ENCODE assay signal across 13 cellular contexts in genomic region chr7:76428868-76429805, GRCh38. TPM values are rescaled to one million over a fixed set of nuclear protein-coding genes. Genes with fewer than 3 reads are reported as not detected.
A peak's percentile ranks its signal among the peaks of the same experiment; 100 is the strongest.
DNase-seq lines count a peak whose midpoint lies in the region; TF ChIP-seq lines count a peak whose summit lies in the region.
"Had no signal": no experiment of that assay in that cellular context is flagged by ENCODE, and none has a peak within 500 bp of the region (broad histone marks: within the 10 kb centered on the region; RNA-seq: fewer than 3 reads in every experiment).

No MANE protein-coding gene starts in this region.

- TF ChIP-seq POLR2A in NB4 (IDR thresholded peaks at IDR 0.05; ENCODE audit: extremely low read depth, insufficient read length), result no peak

- H3K27me3 Mint-ChIP-seq in dendritic cell treated with granulocyte-macrophage colony-stimulating factor and Interleukin-4, amounts not matched to agents 40 ng/mL and 50 ng/mL, for 4 days, result peaks cover 2% of the 10 kb centered on the region
- H3K27me3 Mint-ChIP-seq in HFFc6 (ENCODE audit: insufficient read depth), result peaks cover 2% of the 10 kb centered on the region

- DNase-seq in EH (ENCODE audit: low read depth), result peak; percentile 66
- peak; percentile 86 for DNase-seq in NB4 (ENCODE audit: low read depth)
- peak; percentile 57 to 61 for DNase-seq in lung microvascular endothelial cell (ENCODE audit: low read depth in 2 of 2)
- DNase-seq in HFFc6, result no peak
- DNase-seq in AG20443 (ENCODE audit: low spot score), result no peak
- DNase-seq in T-helper 1 cell, result no peak
- DNase-seq in central memory CD4-positive, alpha-beta T cell, result no peak
- DNase-seq: heart right ventricle, NCI-H2081 treated with DMSO at 0.1 percent for 48 hours had no signal

- H3K27ac Mint-ChIP-seq in dendritic cell treated with granulocyte-macrophage colony-stimulating factor and Interleukin-4, amounts not matched to agents 40 ng/mL and 50 ng/mL, for 4 days, result peak overlapping the region; percentile 45
- no peak overlapping the region for H3K27ac Mint-ChIP-seq in HFFc6
- H3K27ac Mint-ChIP-seq: nephron had no signal

- peaks cover 12% of the 10 kb centered on the region for H3K4me1 Mint-ChIP-seq in dendritic cell treated with granulocyte-macrophage colony-stimulating factor and Interleukin-4, amounts not matched to agents 40 ng/mL and 50 ng/mL, for 4 days (ENCODE audit: low read depth)
- peaks cover 8% of the 10 kb centered on the region for H3K4me1 Mint-ChIP-seq in HFFc6 (ENCODE audit: low read depth)

- TF ChIP-seq CTCF in NB4 (IDR thresholded peaks at IDR 0.05; ENCODE audit: low read depth, low read length) (no peak), HFFc6 (IDR thresholded peaks at IDR 0.05) (no peak)

- H3K36me3 Mint-ChIP-seq in dendritic cell treated with granulocyte-macrophage colony-stimulating factor and Interleukin-4, amounts not matched to agents 40 ng/mL and 50 ng/mL, for 4 days (ENCODE audit: low read depth), result no peaks in the 10 kb centered on the region
- H3K36me3 Mint-ChIP-seq in HFFc6 (ENCODE audit: low read depth), result no peaks in the 10 kb centered on the region

- no peaks in the 10 kb centered on the region for H3K9me3 Mint-ChIP-seq in dendritic cell treated with granulocyte-macrophage colony-stimulating factor and Interleukin-4, amounts not matched to agents 40 ng/mL and 50 ng/mL, for 4 days
- no peaks in the 10 kb centered on the region for H3K9me3 Mint-ChIP-seq in HFFc6
- H3K9me3 Mint-ChIP-seq: nephron had no signal

- no peak overlapping the region for H3K4me3 Mint-ChIP-seq in dendritic cell treated with granulocyte-macrophage colony-stimulating factor and Interleukin-4, amounts not matched to agents 40 ng/mL and 50 ng/mL, for 4 days
- no peak overlapping the region for H3K4me3 Mint-ChIP-seq in HFFc6
- H3K4me3 Mint-ChIP-seq: nephron had no signal

- intact Hi-C loops in dendritic cell treated with granulocyte-macrophage colony-stimulating factor and Interleukin-4, amounts not matched to agents 40 ng/mL and 50 ng/mL, for 4 days (cut with micrococcal nuclease), result no loop called here

- H3K4me3 ChIP-seq in NB4 (ENCODE audit: low read depth, low read length), result no peak overlapping the region
- H3K4me3 ChIP-seq: HAP-1, heart right ventricle, thoracic aorta had no signal

RNA-seq across cellular contexts. Expression of gene ZP3, which starts 4.4 kb away (rescaled TPM):
- 0.65 and 1.8 TPM in 2 replicates for total RNA-seq in lung microvascular endothelial cell
- total RNA-seq in HFFc6 (2021; fragmentation: NEBNext Ultra II Directional; extraction: Animal tissue kit (Norgen Biotek cat#: 25700)), result 10 to 100 TPM; 17.5 to 30.4 (median 25.6) TPM

RNA-seq across cellular contexts. Expression of gene SSC4D, which starts 19.6 kb away (rescaled TPM):
- 0.22 and 0.40 TPM in 2 replicates for total RNA-seq in lung microvascular endothelial cell
- total RNA-seq in HFFc6 (2021; fragmentation: NEBNext Ultra II Directional; extraction: Animal tissue kit (Norgen Biotek cat#: 25700)), result 1 to 10 TPM in 1 of 6 experiments, under 1 TPM in 5; 0.23 to 1.1 (median 0.51) TPM

RNA-seq across cellular contexts. Expression of gene DTX2, which starts 32.4 kb away (rescaled TPM):
- total RNA-seq in lung microvascular endothelial cell, result 2.0 and 3.6 TPM in 2 replicates
- total RNA-seq in HFFc6 (2021; fragmentation: NEBNext Ultra II Directional; extraction: Animal tissue kit (Norgen Biotek cat#: 25700)), result 10 to 100 TPM; 11.1 to 15.6 (median 12.9) TPM

Comparison
In these comparisons a context has a peak if more than half of its experiments do, and no peak if none do; other contexts are left out.
1. DNase-seq: peak in EH (single experiment), NB4 (single experiment) and lung microvascular endothelial cell (2 of 2); none in HFFc6 (single experiment), AG20443 (single experiment), T-helper 1 cell (0 of 5) and central memory CD4-positive, alpha-beta T cell (single experiment).